26 cellular contexts compared by ENCODE assay signal in genomic region chr14:46487582-46488350, GRCh38.
DNase-seq lines count a peak whose midpoint lies in the region; ATAC-seq and TF ChIP-seq lines count a peak whose summit lies in the region.
"Had no signal": no experiment of that assay in that cellular context is flagged by ENCODE, and none has a peak within 500 bp of the region (broad histone marks: within the 10 kb centered on the region; RNA-seq: fewer than 3 reads in every experiment).

No MANE protein-coding gene starts in this region.

- CTCF ChIA-PET in PC-9 (lab: Charles Lee), result no interaction called here

- no peak overlapping the region for H2BK120ac ChIP-seq in mesenchymal stem cell (ENCODE audit: low read depth, low read length)
- no peak overlapping the region for H2BK120ac ChIP-seq in trophoblast cell (ENCODE audit: insufficient read depth, low read length, poor library complexity)

- no peaks in the 10 kb centered on the region for H3K79me1 ChIP-seq in mesenchymal stem cell (replicated peaks; ENCODE audit: low read length, poor library complexity, severe bottlenecking)
- no peaks in the 10 kb centered on the region for H3K79me1 ChIP-seq in trophoblast cell (ENCODE audit: low read length)

- no peaks in the 10 kb centered on the region for H4K20me1 ChIP-seq in PC-9 (ENCODE audit: insufficient read depth)

- H4K8ac ChIP-seq in mesenchymal stem cell (ENCODE audit: low read length), result no peak overlapping the region
- no peak overlapping the region for H4K8ac ChIP-seq in trophoblast cell (ENCODE audit: low read depth, low read length)

- H3K4me2 ChIP-seq in PC-9, result no peak overlapping the region
- no peak overlapping the region for H3K4me2 ChIP-seq in mesenchymal stem cell (ENCODE audit: low read length, poor library complexity, severe bottlenecking)
- H3K4me2 ChIP-seq in trophoblast cell (ENCODE audit: low read length), result no peak overlapping the region

- H3K9ac ChIP-seq in mesenchymal stem cell (ENCODE audit: low read length) (no peak overlapping the region), trophoblast cell (ENCODE audit: low read length) (no peak overlapping the region)

- TF ChIP-seq CTCF in PC-9 (conservative IDR thresholded peaks at IDR 0.05) (no peak), heart left ventricle (IDR thresholded peaks at IDR 0.05) (no peak)

- H3K79me2 ChIP-seq in PC-9 (ENCODE audit: low read depth) (no peaks in the 10 kb centered on the region), trophoblast cell (ENCODE audit: control insufficient read depth, insufficient read depth, low read length, poor library complexity) (no peaks in the 10 kb centered on the region)

- BruUV-seq in PC-9 (replicated peaks; lab: Mats Ljungman, UMichigan), result no TSS peak

- H2AK5ac ChIP-seq in mesenchymal stem cell (ENCODE audit: low read length, severe bottlenecking) (no peak overlapping the region), trophoblast cell (ENCODE audit: low read length) (no peak overlapping the region)

- H3K27ac ChIP-seq in PC-9 (no peak overlapping the region), mesenchymal stem cell (ENCODE audit: low read length, poor library complexity, severe bottlenecking) (no peak overlapping the region), trophoblast cell (ENCODE audit: low read depth, low read length) (peak overlapping the region; percentile 45), heart left ventricle (no peak overlapping the region)
- H3K27ac ChIP-seq: HL-60, SJCRH30 had no signal

- H3K23ac ChIP-seq in mesenchymal stem cell (ENCODE audit: low read length in 2 of 2), result no peak overlapping the region
- H3K23ac ChIP-seq in trophoblast cell (ENCODE audit: low read length), result no peak overlapping the region

- H4K12ac ChIP-seq in trophoblast cell (ENCODE audit: low read depth, low read length), result no peak overlapping the region

- POLR2A ChIA-PET in PC-9 (lab: Charles Lee; ENCODE audit: unreplicated experiment), result no interaction called here

- no peaks in the 10 kb centered on the region for H3K36me3 ChIP-seq in PC-9 (ENCODE audit: low read depth)
- no peaks in the 10 kb centered on the region for H3K36me3 ChIP-seq in mesenchymal stem cell (ENCODE audit: control insufficient read depth in 1 of 2, insufficient read depth in 2 of 2, low read depth in 1 of 2, low read length in 2 of 2)
- H3K36me3 ChIP-seq in trophoblast cell (ENCODE audit: control insufficient read depth in 1 of 2, insufficient read depth in 2 of 2, low read length in 2 of 2), result no peaks in the 10 kb centered on the region
- no peaks in the 10 kb centered on the region for H3K36me3 ChIP-seq in heart left ventricle
- H3K36me3 ChIP-seq: SJCRH30 had no signal

- WGBS in mesenchymal stem cell, result 93% methylated on average over 10 of the region's 10 CpGs
- no CpG with 5 or more reads among the region's 10 CpGs for WGBS in trophoblast cell (ENCODE audit: extremely low coverage, insufficient coverage, insufficient read length)
- WGBS in heart left ventricle, 4 donors, result 83 to 86% (median 85%) methylated on average over 10 of the region's 10 CpGs

- H2AFZ ChIP-seq in PC-9 (0 out of 2 replicates have a peak overlapping the region, but pooled peaks have one; percentile 16), mesenchymal stem cell (ENCODE audit: low read depth, low read length) (no peak overlapping the region), trophoblast cell (ENCODE audit: insufficient read depth, low read length, poor library complexity) (no peak overlapping the region)

- no peak overlapping the region for H2BK15ac ChIP-seq in mesenchymal stem cell (ENCODE audit: low read depth, poor library complexity, severe bottlenecking)

- intact Hi-C loops in PC-9 (cut with micrococcal nuclease; ENCODE audit: unreplicated experiment), result no loop called here
- intact Hi-C loops in heart left ventricle (cut with DNase I), result no loop called here

- H4K91ac ChIP-seq in mesenchymal stem cell (ENCODE audit: low read length) (no peak overlapping the region), trophoblast cell (ENCODE audit: low read depth, low read length) (no peak overlapping the region)

- H3K27me3 ChIP-seq in PC-9 (ENCODE audit: insufficient read depth, low read depth) (no peaks in the 10 kb centered on the region), mesenchymal stem cell (ENCODE audit: control insufficient read depth in 1 of 2, insufficient read depth in 1 of 2, low read length in 2 of 2) (no peaks in the 10 kb centered on the region), trophoblast cell (ENCODE audit: insufficient read depth, low read length) (no peaks in the 10 kb centered on the region), heart left ventricle (no peaks in the 10 kb centered on the region)
- H3K27me3 ChIP-seq: SJCRH30 had no signal

- no peak for TF ChIP-seq POLR2A in heart left ventricle (IDR thresholded peaks at IDR 0.05)

- H3K4me3 ChIP-seq in PC-9 (no peak overlapping the region), mesenchymal stem cell (ENCODE audit: insufficient read depth in 1 of 2, low read depth in 1 of 2, low read length in 2 of 2) (no peak overlapping the region), trophoblast cell (ENCODE audit: low read depth, low read length) (no peak overlapping the region), heart left ventricle (no peak overlapping the region)
- H3K4me3 ChIP-seq: SJCRH30 had no signal

- H3K18ac ChIP-seq in mesenchymal stem cell (ENCODE audit: low read depth in 1 of 2, low read length in 2 of 2), result no peak overlapping the region
- H3K18ac ChIP-seq in trophoblast cell (ENCODE audit: low read length), result no peak overlapping the region

- H3K9me3 ChIP-seq in PC-9 (ENCODE audit: insufficient read depth, low read depth), result no peaks in the 10 kb centered on the region
- no peaks in the 10 kb centered on the region for H3K9me3 ChIP-seq in mesenchymal stem cell (ENCODE audit: control insufficient read depth, low read length)
- no peaks in the 10 kb centered on the region for H3K9me3 ChIP-seq in trophoblast cell (ENCODE audit: insufficient read depth, low read depth, low read length)
- no peaks in the 10 kb centered on the region for H3K9me3 ChIP-seq in heart left ventricle
- H3K9me3 ChIP-seq: SJCRH30 had no signal

- ATAC-seq in HG02798 (IDR thresholded peaks at IDR 0.05; ENCODE audit: poor library complexity, unreplicated experiment), result no peak
- ATAC-seq in GM21447 (IDR thresholded peaks at IDR 0.05; ENCODE audit: unreplicated experiment), result no peak
- no peak for ATAC-seq in heart left ventricle
- ATAC-seq: Right ventricle myocardium inferior, SK-N-SH treated with all-trans-retinoic acid at 6 μM for 48 hours had no signal

- H3K14ac ChIP-seq in mesenchymal stem cell (ENCODE audit: low read length in 2 of 2) (no peak overlapping the region), trophoblast cell (ENCODE audit: low read length) (no peak overlapping the region)

- H3K4me1 ChIP-seq in PC-9 (replicated peaks; ENCODE audit: insufficient read depth) (no peaks in the 10 kb centered on the region), mesenchymal stem cell (ENCODE audit: control insufficient read depth, insufficient read depth, low read depth, low read length) (no peaks in the 10 kb centered on the region), trophoblast cell (ENCODE audit: control insufficient read depth in 1 of 2, insufficient read depth in 2 of 2, low read length in 2 of 2) (peaks cover 0 to 4% of the 10 kb centered on the region in 2 experiments), heart left ventricle (no peaks in the 10 kb centered on the region)
- H3K4me1 ChIP-seq: SJCRH30 had no signal

- no peak overlapping the region for H2BK12ac ChIP-seq in mesenchymal stem cell (ENCODE audit: low read length in 2 of 2)
- no peak overlapping the region for H2BK12ac ChIP-seq in trophoblast cell (ENCODE audit: low read length)

- H3K9me2 ChIP-seq in PC-9 (ENCODE audit: insufficient read depth), result no peaks in the 10 kb centered on the region

- H3K4ac ChIP-seq in mesenchymal stem cell (ENCODE audit: low read depth in 1 of 2, low read length in 2 of 2), result no peak overlapping the region
- H3K4ac ChIP-seq in trophoblast cell (ENCODE audit: low read depth, low read length), result no peak overlapping the region

- H3F3A ChIP-seq in PC-9 (ENCODE audit: insufficient read depth, low read depth), result no peaks in the 10 kb centered on the region

- peak overlapping the region; percentile 46 for H2BK5ac ChIP-seq in mesenchymal stem cell (ENCODE audit: low read depth, low read length, poor library complexity, severe bottlenecking)
- no peak overlapping the region for H2BK5ac ChIP-seq in trophoblast cell (ENCODE audit: low read depth, low read length, poor library complexity)

- no peak for DNase-seq in PC-9
- peak; percentile 23 for DNase-seq in foreskin melanocyte
- DNase-seq in mesenchymal stem cell, result no peak
- no peak for DNase-seq in trophoblast cell
- DNase-seq in heart left ventricle, result no peak
- no peak for DNase-seq in NK-92 (lab: John Stamatoyannopoulos, UW; ENCODE audit: unreplicated experiment)
- DNase-seq: Calu3; CD8-positive, alpha-beta memory T cell; DMS79 treated with DMSO at 0.1 percent for 48 hours; GOT3; HCEC 1CT; Karpas-422; NCI-H1092; NCI-H1417 treated with DMSO at 0.1 percent for 48 hours; NCI-H187; NCI-H2081 treated with DMSO at 0.1 percent for 48 hours; NCI-H2171; NCI-H226; NCI-H510A; NCI-H69; SJCRH30 had no signal
